Comparison of ENCODE assay signal across 8 cellular contexts in the genomic region with DNA sequence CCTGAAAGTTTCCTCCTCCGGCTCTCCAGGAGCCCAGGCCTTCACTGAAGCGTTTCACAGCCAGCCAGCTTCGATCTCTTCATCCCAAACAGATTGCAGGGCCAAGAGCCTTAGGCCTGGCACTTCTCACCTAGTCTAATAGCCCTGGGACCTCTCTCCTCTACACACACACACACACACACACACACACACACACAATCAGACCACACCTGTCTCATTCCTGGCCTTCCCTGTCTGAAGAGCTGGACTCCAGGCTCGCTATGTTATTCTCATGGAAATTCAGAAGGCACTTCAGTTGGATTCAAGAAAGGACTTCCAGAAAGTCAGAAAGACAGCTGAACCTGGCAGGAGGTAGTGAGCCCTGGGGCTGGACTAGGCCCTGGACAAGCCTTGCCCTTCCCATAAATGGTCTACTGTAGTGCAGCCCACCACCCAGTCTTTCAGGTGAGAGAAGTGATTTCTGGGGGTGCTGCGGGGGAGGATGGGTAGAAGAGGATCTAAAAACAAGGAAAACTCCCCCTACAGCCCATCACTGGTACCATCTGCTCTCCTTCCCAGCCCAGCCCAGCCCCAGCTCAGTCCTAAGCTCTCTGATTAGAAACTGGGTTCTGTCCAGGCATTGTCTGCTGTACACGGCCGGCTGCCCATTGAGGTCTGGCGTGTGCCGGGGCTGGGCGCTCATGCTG. TPM values are rescaled to one million over a fixed set of nuclear protein-coding genes. Genes with fewer than 3 reads are reported as not detected.
DNase-seq lines count a peak whose midpoint lies in the region; ATAC-seq and TF ChIP-seq lines count a peak whose summit lies in the region.

No MANE protein-coding gene starts in this region.

- DNase-seq in NOMO-1 (lab: John Stamatoyannopoulos, UW; ENCODE audit: unreplicated experiment in 2 of 2) (peak; percentile 12 to 24), NOMO-1 treated with dmso at 0.1 percent for 144 hours (lab: John Stamatoyannopoulos, UW; ENCODE audit: unreplicated experiment) (no peak), NOMO-1 treated with DMSO at 0.1 percent for 48 hours (lab: John Stamatoyannopoulos, UW; ENCODE audit: unreplicated experiment) (peak; percentile 32), adipocyte (ENCODE audit: low read depth) (peak; percentile 15), lower lobe of right lung (no peak), mesenteric fat pad (ENCODE audit: low spot score) (no peak), left lobe of liver (ENCODE audit: low spot score) (no peak)

- no peak overlapping the region for H3K9ac ChIP-seq in adipocyte (ENCODE audit: low read length)

- intact Hi-C loops in lower lobe of right lung (cut with DNase I): no loop called here

- H3K4me3 ChIP-seq in adipocyte (ENCODE audit: low read length) (no peak overlapping the region), lower lobe of right lung (no peak overlapping the region)

- no peaks in the 10 kb centered on the region for H3K36me3 ChIP-seq in adipocyte (ENCODE audit: control insufficient read depth, insufficient read depth, low read length, severe bottlenecking)
- H3K36me3 ChIP-seq in lower lobe of right lung: no peaks in the 10 kb centered on the region

- H3K4me1 ChIP-seq in adipocyte (ENCODE audit: control insufficient read depth, insufficient read depth, low read length): peaks cover 12% of the 10 kb centered on the region
- H3K4me1 ChIP-seq in lower lobe of right lung: peaks cover 77% of the 10 kb centered on the region

- TF ChIP-seq CTCF in lower lobe of right lung (IDR thresholded peaks at IDR 0.05): peak; percentile 17

- H3K27me3 ChIP-seq in adipocyte (replicated peaks; ENCODE audit: control insufficient read depth, insufficient read depth, low read length): peaks cover 31% of the 10 kb centered on the region
- no peaks in the 10 kb centered on the region for H3K27me3 ChIP-seq in lower lobe of right lung (ENCODE audit: low read depth)

- no peaks in the 10 kb centered on the region for H3K9me3 ChIP-seq in adipocyte (ENCODE audit: control insufficient read depth, low read length)
- no peaks in the 10 kb centered on the region for H3K9me3 ChIP-seq in lower lobe of right lung

- no peak for ATAC-seq in lower lobe of right lung
- ATAC-seq in HG02571 (IDR thresholded peaks at IDR 0.05; ENCODE audit: unreplicated experiment): no peak
- no peak for ATAC-seq in left lobe of liver

- peak overlapping the region; percentile 24 for H3K27ac ChIP-seq in lower lobe of right lung

RNA-seq across cellular contexts. Expression of gene KIF21B, which starts 2.7 kb away (rescaled TPM):
- total RNA-seq in lower lobe of right lung (4.7 TPM), mesenteric fat pad (2.8 TPM), left lobe of liver (0.93 TPM)

Comparison
In these comparisons a context has a peak if more than half of its experiments do, and no peak if none do; other contexts are left out.
1. DNase-seq: peak in NOMO-1 (2 of 2), NOMO-1 treated with DMSO at 0.1 percent for 48 hours (single experiment) and adipocyte (single experiment); none in NOMO-1 treated with dmso at 0.1 percent for 144 hours (single experiment), lower lobe of right lung (single experiment), mesenteric fat pad (single experiment) and left lobe of liver (single experiment).